Comparison of ENCODE assay signal across 2 cellular contexts in genomic region chr17:69276279-69276678, GRCh38. TPM values are rescaled to one million over a fixed set of nuclear protein-coding genes. Genes with fewer than 3 reads are reported as not detected.
"Had no signal": no experiment of that assay in that cellular context is flagged by ENCODE, and none has a peak within 500 bp of the region (broad histone marks: within the 10 kb centered on the region; RNA-seq: fewer than 3 reads in every experiment).

No MANE protein-coding gene starts in this region.

RNA-seq across cellular contexts. Expression of gene ABCA10, which starts 47.7 kb away (rescaled TPM):
- total RNA-seq: LHCN-M2, M059J had no signal

RNA-seq across cellular contexts. Expression of gene ABCA5, which starts 50.7 kb away (rescaled TPM):
- total RNA-seq: M059J had no signal
